22 cellular contexts compared by ENCODE assay signal in genomic region chr7:358352-358751, GRCh38.
"Had no signal": no experiment of that assay in that cellular context is flagged by ENCODE, and none has a peak within 500 bp of the region (broad histone marks: within the 10 kb centered on the region; RNA-seq: fewer than 3 reads in every experiment).

No MANE protein-coding gene starts in this region.

- H3K9me3 ChIP-seq: lower lobe of right lung, neutrophil, pancreas, sigmoid colon, thyroid gland had no signal

- H3K36me3 ChIP-seq: lower lobe of right lung, neutrophil, pancreas, right atrium auricular region, sigmoid colon, thyroid gland had no signal

- H3K27ac ChIP-seq: dorsolateral prefrontal cortex, lower lobe of right lung, neutrophil, right atrium auricular region, sigmoid colon, thyroid gland had no signal

- H3K27me3 Mint-ChIP-seq: stimulated activated naive CD8-positive, alpha-beta T cell treated with anti-CD3 and anti-CD28 coated beads, Interleukin-15, amount 100 ng/mL, for 72 hours had no signal

- H3K4me3 ChIP-seq: dorsolateral prefrontal cortex, lower lobe of right lung, pancreas, right atrium auricular region, sigmoid colon, thyroid gland had no signal

- H3K4me3 Mint-ChIP-seq: immature natural killer cell; natural killer cell; neural crest cell; stimulated activated naive CD8-positive, alpha-beta T cell treated with anti-CD3 and anti-CD28 coated beads, Interleukin-15, amount 100 ng/mL, for 72 hours had no signal

- FAIRE-seq: frontal cortex, pancreas had no signal

- DNase-seq: cerebellar nuclear complex; cortex of kidney; dorsolateral prefrontal cortex; effector CD4-positive, alpha-beta T cell; hypothalamus; immature natural killer cell; islet precursor cell; lower lobe of right lung; natural killer cell; sigmoid colon; stimulated activated CD4-positive, alpha-beta T cell treated with anti-CD3 and anti-CD28 coated beads, Interleukin-2, amount 100 ng/mL, for 48 hours; stimulated activated CD8-positive, alpha-beta memory T cell treated with anti-CD3 and anti-CD28 coated beads, Interleukin-4, amount 100 ng/mL, for 48 hours; stimulated activated naive CD4-positive, alpha-beta T cell; stimulated activated naive CD8-positive, alpha-beta T cell treated with anti-CD3 and anti-CD28 coated beads, Interleukin-15, amount 100 ng/mL, for 72 hours; thyroid gland; trophoblast cell had no signal

- ATAC-seq: left ventricle myocardium superior; lower lobe of right lung; natural killer cell; stimulated activated naive CD8-positive, alpha-beta T cell treated with anti-CD3 and anti-CD28 coated beads, Interleukin-15, amount 100 ng/mL, for 72 hours had no signal

- H3K27me3 ChIP-seq: pancreas, right atrium auricular region, thyroid gland had no signal

- H3K9me3 Mint-ChIP-seq: neural crest cell had no signal

- H3K27ac Mint-ChIP-seq: immature natural killer cell; natural killer cell; stimulated activated naive CD8-positive, alpha-beta T cell treated with anti-CD3 and anti-CD28 coated beads, Interleukin-15, amount 100 ng/mL, for 72 hours had no signal

- H3K4me1 ChIP-seq: lower lobe of right lung, sigmoid colon, thyroid gland had no signal
